ENCODE assay signal across 13 cellular contexts in genomic region chr20:18728165-18728866, GRCh38.
A peak's percentile ranks its signal among the peaks of the same experiment; 100 is the strongest.
DNase-seq lines count a peak whose midpoint lies in the region; ATAC-seq and TF ChIP-seq lines count a peak whose summit lies in the region.
"Had no signal": no experiment of that assay in that cellular context is flagged by ENCODE, and none has a peak within 500 bp of the region (broad histone marks: within the 10 kb centered on the region; RNA-seq: fewer than 3 reads in every experiment).

No MANE protein-coding gene starts in this region.

- no peaks in the 10 kb centered on the region for H3K27me3 Mint-ChIP-seq in activated naive CD8-positive, alpha-beta T cell treated with anti-CD3 and anti-CD28 coated beads for 36 hours

- H3K27me3 ChIP-seq in right atrium auricular region: no peaks in the 10 kb centered on the region

- H3K27ac ChIP-seq in right atrium auricular region: no peak overlapping the region
- H3K27ac ChIP-seq: thoracic aorta had no signal

- no peak for TF ChIP-seq CTCF in right atrium auricular region (IDR thresholded peaks at IDR 0.05)

- H3K4me1 Mint-ChIP-seq in activated naive CD8-positive, alpha-beta T cell treated with anti-CD3 and anti-CD28 coated beads for 36 hours: peaks cover 13% of the 10 kb centered on the region

- no peaks in the 10 kb centered on the region for H3K4me1 ChIP-seq in right atrium auricular region

- ATAC-seq in GM18502 (IDR thresholded peaks at IDR 0.05; ENCODE audit: poor library complexity, unreplicated experiment): peak; percentile 97
- ATAC-seq in GM21360 (IDR thresholded peaks at IDR 0.05; ENCODE audit: unreplicated experiment): peak; percentile 91
- ATAC-seq in HG03060 (IDR thresholded peaks at IDR 0.05; ENCODE audit: low read depth, unreplicated experiment): peak; percentile 89

- no peaks in the 10 kb centered on the region for H3K36me3 ChIP-seq in right atrium auricular region
- H3K36me3 ChIP-seq: thoracic aorta had no signal

- no peaks in the 10 kb centered on the region for H3K9me3 ChIP-seq in right atrium auricular region
- H3K9me3 ChIP-seq: thoracic aorta had no signal

- no peak overlapping the region for H3K27ac Mint-ChIP-seq in activated naive CD8-positive, alpha-beta T cell treated with anti-CD3 and anti-CD28 coated beads for 36 hours

- DNase-seq in NCI-H69 (lab: John Stamatoyannopoulos, UW) (peak; percentile 14), right atrium auricular region (ENCODE audit: low spot score) (no peak), cerebellar cortex (ENCODE audit: low spot score) (no peak), mucosa of gallbladder (ENCODE audit: low spot score) (no peak)
- DNase-seq in activated naive CD8-positive, alpha-beta T cell treated with anti-CD3 and anti-CD28 coated beads for 36 hours: no peak
- DNase-seq: activated T-cell treated with anti-CD3 and anti-CD28 coated beads for 4 hours, H9, NCI-H1105 treated with DMSO at 0.1 percent for 48 hours, SW 1271 had no signal

- H3K9me3 Mint-ChIP-seq in activated naive CD8-positive, alpha-beta T cell treated with anti-CD3 and anti-CD28 coated beads for 36 hours: no peaks in the 10 kb centered on the region
- H3K9me3 Mint-ChIP-seq: H9 had no signal

- peaks cover 5% of the 10 kb centered on the region for H3K36me3 Mint-ChIP-seq in activated naive CD8-positive, alpha-beta T cell treated with anti-CD3 and anti-CD28 coated beads for 36 hours

- no peak overlapping the region for H3K4me3 ChIP-seq in right atrium auricular region
- H3K4me3 ChIP-seq: thoracic aorta had no signal

- H3K4me3 Mint-ChIP-seq in activated naive CD8-positive, alpha-beta T cell treated with anti-CD3 and anti-CD28 coated beads for 36 hours: no peak overlapping the region
- H3K4me3 Mint-ChIP-seq: H9 had no signal
